In the genomic region with DNA sequence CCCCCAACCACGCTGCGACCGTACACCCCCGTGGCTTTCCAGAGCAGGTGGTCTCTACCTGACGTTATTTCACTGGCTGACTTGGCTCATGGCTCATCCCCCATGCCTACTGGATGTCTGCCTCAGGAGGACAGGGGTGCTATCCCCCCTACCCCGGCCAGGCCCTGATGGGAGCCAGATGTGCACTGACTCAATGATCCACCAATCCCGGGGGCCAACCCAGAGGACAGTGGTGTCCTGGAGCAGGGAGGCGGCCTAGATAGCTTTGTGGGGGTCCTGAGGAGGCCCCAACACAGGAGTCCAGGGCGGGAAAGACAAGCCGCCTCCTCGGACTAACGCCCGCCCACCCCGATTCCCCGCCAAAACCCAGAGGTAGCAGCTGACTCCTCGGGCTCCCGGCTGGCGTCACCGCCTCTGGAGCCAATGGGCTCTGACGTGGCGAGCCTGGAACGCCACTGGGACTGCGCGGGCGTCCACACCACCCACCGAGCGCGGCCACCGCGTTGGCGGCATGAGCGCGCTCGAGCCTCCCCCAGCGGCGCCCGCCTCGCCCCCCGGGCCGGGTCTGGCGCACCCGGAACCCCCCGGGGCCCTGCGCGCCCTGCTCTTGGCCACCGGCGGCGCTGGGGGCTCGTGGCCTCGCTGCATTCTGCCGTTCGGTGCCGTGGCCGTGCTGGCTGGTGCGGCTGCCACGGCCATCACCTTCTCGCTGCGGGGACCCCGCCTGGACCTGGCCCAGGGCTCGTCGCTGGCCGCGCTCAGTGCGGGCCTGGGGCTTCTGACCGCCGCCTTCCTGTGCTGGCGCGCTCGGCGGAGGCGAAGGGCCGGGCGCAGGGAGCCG, we compare ENCODE assay signal across 9 cellular contexts. TPM values are rescaled to one million over a fixed set of nuclear protein-coding genes. Genes with fewer than 3 reads are reported as not detected.
DNase-seq lines count a peak whose midpoint lies in the region; TF ChIP-seq lines count a peak whose summit lies in the region.
"Had no signal": no experiment of that assay in that cellular context is flagged by ENCODE, and none has a peak within 500 bp of the region (broad histone marks: within the 10 kb centered on the region; RNA-seq: fewer than 3 reads in every experiment).

No MANE protein-coding gene starts in this region.

- TF ChIP-seq CTCF in LNCaP clone FGC (IDR thresholded peaks at IDR 0.05; ENCODE audit: control insufficient read depth, extremely low read depth, insufficient read depth) (no peak), endothelial cell (IDR thresholded peaks at IDR 0.05; ENCODE audit: unreplicated experiment) (no peak)

- peak overlapping the region in 1 of 2 experiments; percentile 77 for H3K23ac ChIP-seq in mesenchymal stem cell (ENCODE audit: low read length in 2 of 2)

- no peak overlapping the region for H2BK5ac ChIP-seq in mesenchymal stem cell (ENCODE audit: low read depth, low read length, poor library complexity, severe bottlenecking)

- H3K4me3 ChIP-seq in LNCaP clone FGC (ENCODE audit: low read depth, low read length), result peak overlapping the region; percentile 42
- H3K4me3 ChIP-seq in mesenchymal stem cell (ENCODE audit: insufficient read depth in 1 of 2, low read depth in 1 of 2, low read length in 2 of 2), result peak overlapping the region; percentile 56 to 74
- peak overlapping the region; percentile 47 for H3K4me3 ChIP-seq in urinary bladder (ENCODE audit: low read depth, low read length)

- in situ Hi-C loops in G401 (cut with HindIII; ENCODE audit: low sequenced_read_pairs) (no loop called here), KBM-7 (cut with MboI; ENCODE audit: low pct_unique_long_range_greater_than_20kb, low sequenced_read_pairs) (no loop called here)

- H2AFZ ChIP-seq in mesenchymal stem cell (ENCODE audit: low read depth, low read length), result peak overlapping the region; percentile 86

- peak overlapping the region; percentile 27 for H2BK120ac ChIP-seq in mesenchymal stem cell (ENCODE audit: low read depth, low read length)

- peaks cover 2% of the 10 kb centered on the region for H3K79me1 ChIP-seq in mesenchymal stem cell (replicated peaks; ENCODE audit: low read length, poor library complexity, severe bottlenecking)

- H3K27ac Mint-ChIP-seq in endothelial cell (ENCODE audit: unreplicated experiment) (no peak overlapping the region), immature natural killer cell (no peak overlapping the region)
- H3K27ac Mint-ChIP-seq: activated naive CD4-positive, alpha-beta T cell treated with anti-CD3 and anti-CD28 coated beads, Interleukin-2, amount 50 U/mL, for 24 hours had no signal

- H2BK12ac ChIP-seq in mesenchymal stem cell (ENCODE audit: low read length in 2 of 2), result peak overlapping the region in 1 of 2 experiments; percentile 87

- H3K4me2 ChIP-seq in mesenchymal stem cell (ENCODE audit: low read length, poor library complexity, severe bottlenecking), result peak overlapping the region; percentile 97

- H3K9me3 Mint-ChIP-seq in endothelial cell (ENCODE audit: unreplicated experiment), result no peaks in the 10 kb centered on the region
- no peaks in the 10 kb centered on the region for H3K9me3 Mint-ChIP-seq in immature natural killer cell
- H3K9me3 Mint-ChIP-seq: activated naive CD4-positive, alpha-beta T cell treated with anti-CD3 and anti-CD28 coated beads, Interleukin-2, amount 50 U/mL, for 24 hours had no signal

- H3K18ac ChIP-seq in mesenchymal stem cell (ENCODE audit: low read depth in 1 of 2, low read length in 2 of 2), result peak overlapping the region; percentile 91 to 96

- peak overlapping the region; percentile 42 to 86 for H3K4ac ChIP-seq in mesenchymal stem cell (ENCODE audit: low read depth in 1 of 2, low read length in 2 of 2)

- DNase-seq in G401 (ENCODE audit: low spot score) (peak; percentile 64), LNCaP clone FGC (ENCODE audit: low read depth) (no peak), SHP77 treated with DMSO at 0.1 percent for 48 hours (lab: John Stamatoyannopoulos, UW) (peak; percentile 35), endothelial cell (ENCODE audit: low spot score) (peak; percentile 32), mesenchymal stem cell (peak; percentile 70), immature natural killer cell (no peak), KBM-7 (no peak)

- no peaks in the 10 kb centered on the region for H3K9me3 ChIP-seq in mesenchymal stem cell (ENCODE audit: control insufficient read depth, low read length)

- no peak overlapping the region for H3K27ac ChIP-seq in mesenchymal stem cell (ENCODE audit: low read length, poor library complexity, severe bottlenecking)
- no peak overlapping the region for H3K27ac ChIP-seq in urinary bladder (ENCODE audit: low read depth)

- no peak overlapping the region for H2AK5ac ChIP-seq in mesenchymal stem cell (ENCODE audit: low read length, severe bottlenecking)

- H3K9ac ChIP-seq in mesenchymal stem cell (ENCODE audit: low read length), result peak overlapping the region; percentile 77

- H3K4me3 Mint-ChIP-seq in endothelial cell (ENCODE audit: unreplicated experiment) (no peak overlapping the region), immature natural killer cell (peak overlapping the region in 2 of 5 donors; percentile 7 to 42)
- H3K4me3 Mint-ChIP-seq: activated naive CD4-positive, alpha-beta T cell treated with anti-CD3 and anti-CD28 coated beads, Interleukin-2, amount 50 U/mL, for 24 hours had no signal

- peaks cover 3% of the 10 kb centered on the region for H3K36me3 Mint-ChIP-seq in endothelial cell (ENCODE audit: low read depth, unreplicated experiment)
- H3K36me3 Mint-ChIP-seq in immature natural killer cell, result no peaks in the 10 kb centered on the region
- H3K36me3 Mint-ChIP-seq: activated naive CD4-positive, alpha-beta T cell treated with anti-CD3 and anti-CD28 coated beads, Interleukin-2, amount 50 U/mL, for 24 hours had no signal

- H3K27me3 Mint-ChIP-seq in endothelial cell (ENCODE audit: unreplicated experiment) (peaks cover 19% of the 10 kb centered on the region), immature natural killer cell (ENCODE audit: low read depth in 3 of 3) (peaks cover 8 to 19% (median 10%) of the 10 kb centered on the region in 3 donors)

- peak overlapping the region; percentile 73 for H2BK15ac ChIP-seq in mesenchymal stem cell (ENCODE audit: low read depth, poor library complexity, severe bottlenecking)

- peaks cover 4% of the 10 kb centered on the region for H3K4me1 Mint-ChIP-seq in endothelial cell (ENCODE audit: unreplicated experiment)
- H3K4me1 Mint-ChIP-seq in immature natural killer cell, result peaks cover 0 to 5% of the 10 kb centered on the region in 2 donors

- peak overlapping the region in 1 of 2 experiments; percentile 78 for H3K14ac ChIP-seq in mesenchymal stem cell (ENCODE audit: low read length in 2 of 2)

- peak overlapping the region; percentile 94 for H4K8ac ChIP-seq in mesenchymal stem cell (ENCODE audit: low read length)

- H4K91ac ChIP-seq in mesenchymal stem cell (ENCODE audit: low read length), result peak overlapping the region; percentile 90

- peaks cover 0 to 9% of the 10 kb centered on the region in 2 experiments for H3K36me3 ChIP-seq in mesenchymal stem cell (ENCODE audit: control insufficient read depth in 1 of 2, insufficient read depth in 2 of 2, low read depth in 1 of 2, low read length in 2 of 2)
- H3K36me3 ChIP-seq in urinary bladder (ENCODE audit: insufficient read depth), result no peaks in the 10 kb centered on the region

- 9% methylated on average over 64 of the region's 74 CpGs for WGBS in mesenchymal stem cell
- 6% methylated on average over 74 of the region's 74 CpGs for WGBS in urinary bladder

- peaks cover 41% of the 10 kb centered on the region for H3K4me1 ChIP-seq in mesenchymal stem cell (ENCODE audit: control insufficient read depth, insufficient read depth, low read depth, low read length)
- H3K4me1 ChIP-seq in urinary bladder (ENCODE audit: insufficient read depth), result peaks cover 2% of the 10 kb centered on the region

- peaks cover 23 to 27% of the 10 kb centered on the region in 2 experiments for H3K27me3 ChIP-seq in mesenchymal stem cell (ENCODE audit: control insufficient read depth in 1 of 2, insufficient read depth in 1 of 2, low read length in 2 of 2)

RNA-seq across cellular contexts. Expression of gene NTN3, which starts 3.6 kb away (rescaled TPM):
- total RNA-seq in G401 (2014; rRNA removed; shearing (Covaris generic)), result 2.0 and 4.4 TPM in 2 replicates
- total RNA-seq in endothelial cell (ENCODE audit: unreplicated experiment) (not detected), urinary bladder (5.2 TPM)
- 0.14 TPM for polyA plus RNA-seq in mesenchymal stem cell (2013, experiment 1 of 2)
- polyA plus RNA-seq in mesenchymal stem cell (2013, experiment 2 of 2), result 0.15 TPM
- polyA plus RNA-seq in urinary bladder (0.19 TPM), immature natural killer cell (not detected)

RNA-seq across cellular contexts. Expression of gene TBC1D24, which starts 7.4 kb away (rescaled TPM):
- total RNA-seq in G401 (2014; rRNA removed; shearing (Covaris generic)), result 9.4 and 13.0 TPM in 2 replicates
- 17.3 TPM for total RNA-seq in endothelial cell (ENCODE audit: unreplicated experiment)
- polyA plus RNA-seq in mesenchymal stem cell (2013, experiment 1 of 2), result 4.9 TPM
- 4.1 TPM for polyA plus RNA-seq in mesenchymal stem cell (2013, experiment 2 of 2)
- 11.2 TPM for total RNA-seq in urinary bladder
- polyA plus RNA-seq in urinary bladder, result 5.8 TPM
- polyA plus RNA-seq in immature natural killer cell, result 1 to 10 TPM; 1.1 to 4.5 (median 2.4) TPM

RNA-seq across cellular contexts. Expression of gene TEDC2, which starts 7.6 kb away (rescaled TPM):
- 42.8 and 49.9 TPM in 2 replicates for total RNA-seq in G401 (2014; rRNA removed; shearing (Covaris generic))
- total RNA-seq in endothelial cell (ENCODE audit: unreplicated experiment) (9.1 TPM), urinary bladder (2.4 TPM)
- polyA plus RNA-seq in mesenchymal stem cell (2013, experiment 1 of 2), result 3.4 TPM
- polyA plus RNA-seq in mesenchymal stem cell (2013, experiment 2 of 2), result 3.5 TPM
- polyA plus RNA-seq in urinary bladder (1.1 TPM), immature natural killer cell (under 1 TPM in 2 of 3 donors, not detected in 1; 0.22 to 0.85 TPM)

RNA-seq across cellular contexts. Expression of gene CCNF, which starts 38.3 kb away (rescaled TPM):
- 48.2 and 62.1 TPM in 2 replicates for total RNA-seq in G401 (2014; rRNA removed; shearing (Covaris generic))
- 30.2 TPM for total RNA-seq in endothelial cell (ENCODE audit: unreplicated experiment)
- 2.7 TPM for polyA plus RNA-seq in mesenchymal stem cell (2013, experiment 1 of 2)
- polyA plus RNA-seq in mesenchymal stem cell (2013, experiment 2 of 2), result 2.7 TPM
- 9.6 TPM for total RNA-seq in urinary bladder
- polyA plus RNA-seq in urinary bladder, result 2.2 TPM
- 10 to 100 TPM in 1 of 3 donors, 1 to 10 TPM in 2; 1.5 to 10.9 (median 4.5) TPM for polyA plus RNA-seq in immature natural killer cell

RNA-seq across cellular contexts. Expression of gene ATP6V0C, which starts 46.2 kb away (rescaled TPM):
- 17.4 and 41.8 TPM in 2 replicates for total RNA-seq in G401 (2014; rRNA removed; shearing (Covaris generic))
- total RNA-seq in endothelial cell (ENCODE audit: unreplicated experiment) (157 TPM), urinary bladder (15.0 TPM)
- 498 TPM for polyA plus RNA-seq in mesenchymal stem cell (2013, experiment 1 of 2)
- 484 TPM for polyA plus RNA-seq in mesenchymal stem cell (2013, experiment 2 of 2)
- polyA plus RNA-seq in urinary bladder (193 TPM), immature natural killer cell (100 to 1,000 TPM in 1 of 3 donors, 10 to 100 TPM in 2; 70.9 to 116 (median 90.8) TPM)

Comparison
In these comparisons a context has a peak if more than half of its experiments do, and no peak if none do; other contexts are left out.
1. DNase-seq: peak in G401 (single experiment), SHP77 treated with DMSO at 0.1 percent for 48 hours (single experiment), endothelial cell (single experiment) and mesenchymal stem cell (single experiment); none in LNCaP clone FGC (single experiment), immature natural killer cell (0 of 3) and KBM-7 (single experiment).
2. Peak in every context shown above with its lines, with median percentiles within 50 percentile points of each other: H3K4me3 ChIP-seq.